ENCODE assay signal across 22 cellular contexts in the genomic region with DNA sequence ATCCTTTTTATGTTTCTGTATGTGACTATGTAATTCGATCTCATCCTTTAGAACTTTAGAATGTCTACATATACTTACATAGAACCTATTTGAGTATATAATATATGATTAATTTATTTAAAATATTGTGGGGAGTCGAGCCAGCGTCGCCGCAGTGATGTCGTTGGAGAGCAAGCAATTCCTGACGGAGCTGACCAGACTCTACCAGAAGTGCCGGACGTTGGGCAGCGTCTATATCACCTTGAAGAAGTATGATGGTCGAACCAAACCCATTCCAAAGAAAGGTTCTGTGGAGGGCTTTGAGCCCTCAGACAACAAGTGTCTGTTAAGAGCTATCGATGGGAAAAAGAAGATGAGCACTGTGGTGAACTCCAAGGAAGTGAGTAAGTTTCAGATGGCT. TPM values are rescaled to one million over a fixed set of nuclear protein-coding genes. Genes with fewer than 3 reads are reported as not detected.
A peak's percentile ranks its signal among the peaks of the same experiment; 100 is the strongest.
DNase-seq lines count a peak whose midpoint lies in the region; ATAC-seq and TF ChIP-seq lines count a peak whose summit lies in the region.
"Had no signal": no experiment of that assay in that cellular context is flagged by ENCODE, and none has a peak within 500 bp of the region (broad histone marks: within the 10 kb centered on the region; RNA-seq: fewer than 3 reads in every experiment).

No MANE protein-coding gene starts in this region.

- peaks cover 70% of the 10 kb centered on the region for H3K4me1 Mint-ChIP-seq in activated CD4-positive, alpha-beta T cell treated with anti-CD3 and anti-CD28 coated beads for 36 hours
- H3K4me1 Mint-ChIP-seq: neural crest cell had no signal

- no peak overlapping the region for H3K27ac ChIP-seq in Peyer's patch
- H3K27ac ChIP-seq: 22Rv1, right lobe of liver, tibial nerve had no signal

- no peak overlapping the region for H3K4me3 Mint-ChIP-seq in activated CD4-positive, alpha-beta T cell treated with anti-CD3 and anti-CD28 coated beads for 36 hours
- H3K4me3 Mint-ChIP-seq: activated CD4-positive, alpha-beta T cell treated with anti-CD3 and anti-CD28 coated beads, Interleukin-2, amount 10 ng/mL, durations not matched to agents 7 days and 5 days; activated naive CD8-positive, alpha-beta T cell treated with anti-CD3 and anti-CD28 coated beads, Interleukin-2, amount 10 ng/mL, durations not matched to agents 7 days and 5 days; activated T-cell treated with anti-CD3 and anti-CD28 coated beads, Interleukin-2, amount 50 U/mL, for 4 hours; central memory CD8-positive, alpha-beta T cell; IgD-negative memory B cell; neural crest cell had no signal

- POLR2A ChIA-PET in activated CD4-positive, alpha-beta T cell treated with anti-CD3 and anti-CD28 coated beads for 36 hours (lab: Charles Lee): no interaction called here

- no peaks in the 10 kb centered on the region for H3K9me3 Mint-ChIP-seq in activated CD4-positive, alpha-beta T cell treated with anti-CD3 and anti-CD28 coated beads for 36 hours (ENCODE audit: low read depth)
- H3K9me3 Mint-ChIP-seq: activated CD4-positive, alpha-beta T cell treated with anti-CD3 and anti-CD28 coated beads, Interleukin-2, amount 10 ng/mL, durations not matched to agents 7 days and 5 days; activated naive CD8-positive, alpha-beta T cell treated with anti-CD3 and anti-CD28 coated beads, Interleukin-2, amount 10 ng/mL, durations not matched to agents 7 days and 5 days; activated T-cell treated with anti-CD3 and anti-CD28 coated beads, Interleukin-2, amount 50 U/mL, for 4 hours; central memory CD8-positive, alpha-beta T cell; IgD-negative memory B cell; neural crest cell had no signal

- CTCF ChIA-PET in activated CD4-positive, alpha-beta T cell treated with anti-CD3 and anti-CD28 coated beads for 36 hours (lab: Charles Lee): interaction anchor here (0.7 to 10.6 kb wide), 4 partner anchors 9 to 24 kb away, joined by 3 to 130 read pairs (median 4); no protein-coding TSS in a partner anchor

- no peak for ATAC-seq in activated CD4-positive, alpha-beta T cell treated with anti-CD3 and anti-CD28 coated beads for 36 hours
- ATAC-seq: activated T-cell treated with anti-CD3 and anti-CD28 coated beads, Interleukin-2, amount 50 U/mL, for 4 hours; right lobe of liver; SK-N-SH treated with all-trans-retinoic acid at 6 μM for 48 hours had no signal

- TF ChIP-seq POLR2A in Peyer's patch (IDR thresholded peaks at IDR 0.05): no peak

- H3K27me3 Mint-ChIP-seq in activated CD4-positive, alpha-beta T cell treated with anti-CD3 and anti-CD28 coated beads for 36 hours: no peaks in the 10 kb centered on the region
- H3K27me3 Mint-ChIP-seq: activated CD4-positive, alpha-beta T cell treated with anti-CD3 and anti-CD28 coated beads, Interleukin-2, amount 10 ng/mL, durations not matched to agents 7 days and 5 days; activated naive CD8-positive, alpha-beta T cell treated with anti-CD3 and anti-CD28 coated beads, Interleukin-2, amount 10 ng/mL, durations not matched to agents 7 days and 5 days; central memory CD8-positive, alpha-beta T cell; IgD-negative memory B cell had no signal

- intact Hi-C loops in activated CD4-positive, alpha-beta T cell treated with anti-CD3 and anti-CD28 coated beads for 36 hours (cut with DNase I, micrococcal nuclease): no loop called here
- intact Hi-C loops in posterior vena cava (cut with DNase I): no loop called here

- H3K9me3 ChIP-seq in Peyer's patch: no peaks in the 10 kb centered on the region
- H3K9me3 ChIP-seq: right lobe of liver, tibial nerve had no signal

- no peak overlapping the region for H3K4me3 ChIP-seq in Peyer's patch
- H3K4me3 ChIP-seq: right lobe of liver, tibial nerve had no signal

- H3K4me1 ChIP-seq in Peyer's patch: no peaks in the 10 kb centered on the region
- H3K4me1 ChIP-seq: right lobe of liver, tibial nerve had no signal

- no peaks in the 10 kb centered on the region for H3K27me3 ChIP-seq in Peyer's patch
- H3K27me3 ChIP-seq: right lobe of liver, tibial nerve had no signal

- no peaks in the 10 kb centered on the region for H3K36me3 ChIP-seq in Peyer's patch
- H3K36me3 ChIP-seq: right lobe of liver had no signal

- H3K27ac Mint-ChIP-seq in activated CD4-positive, alpha-beta T cell treated with anti-CD3 and anti-CD28 coated beads for 36 hours: peak overlapping the region; percentile 24
- H3K27ac Mint-ChIP-seq: activated CD4-positive, alpha-beta T cell treated with anti-CD3 and anti-CD28 coated beads, Interleukin-2, amount 10 ng/mL, durations not matched to agents 7 days and 5 days had no signal

- peaks cover 4% of the 10 kb centered on the region for H3K36me3 Mint-ChIP-seq in activated CD4-positive, alpha-beta T cell treated with anti-CD3 and anti-CD28 coated beads for 36 hours (ENCODE audit: low read depth)
- H3K36me3 Mint-ChIP-seq: IgD-negative memory B cell had no signal

- no peak for TF ChIP-seq CTCF in Peyer's patch (IDR thresholded peaks at IDR 0.05)

- DNase-seq in activated CD4-positive, alpha-beta T cell treated with anti-CD3 and anti-CD28 coated beads for 36 hours: no peak
- no peak for DNase-seq in activated CD4-positive, alpha-beta T cell treated with anti-CD3 and anti-CD28 coated beads, Interleukin-2, amount 50 U/mL, for 4 hours
- peak in 2 of 3 donors; percentile 17 to 31 for DNase-seq in Peyer's patch
- DNase-seq in posterior vena cava (ENCODE audit: low spot score): peak; percentile 59
- no peak for DNase-seq in SW480 (ENCODE audit: low spot score)
- DNase-seq in T1000 (lab: John Stamatoyannopoulos, UW): no peak
- DNase-seq: activated CD4-positive, alpha-beta T cell treated with anti-CD3 and anti-CD28 coated beads, Interleukin-2, amount 10 ng/mL, durations not matched to agents 7 days and 5 days; activated naive CD8-positive, alpha-beta T cell treated with anti-CD3 and anti-CD28 coated beads, Interleukin-2, amount 10 ng/mL, durations not matched to agents 7 days and 5 days; activated T-cell treated with anti-CD3 and anti-CD28 coated beads, Interleukin-2, amount 50 U/mL, for 4 hours; H7; mammary epithelial cell; NCI-H1105 treated with DMSO at 0.1 percent for 48 hours; NCI-H774 had no signal

RNA-seq across cellular contexts. Expression of a gene that starts 6.4 kb away (rescaled TPM):
- total RNA-seq in activated CD4-positive, alpha-beta T cell treated with anti-CD3 and anti-CD28 coated beads for 36 hours: 100 to 1,000 TPM in 1 of 2 experiments, 10 to 100 TPM in 1; 85.4 to 116 TPM
- total RNA-seq in Peyer's patch (10 to 100 TPM in 1 of 4 donors, 1 to 10 TPM in 3; 1.0 to 20.6 (median 2.3) TPM), posterior vena cava (under 1 TPM; 0.42 to 0.43 TPM)
- total RNA-seq: dermis microvascular lymphatic vessel endothelial cell, H7, M059J, mammary epithelial cell, neural crest cell had no signal

RNA-seq across cellular contexts. Expression of a gene that starts 13.5 kb away (rescaled TPM):
- total RNA-seq in activated CD4-positive, alpha-beta T cell treated with anti-CD3 and anti-CD28 coated beads for 36 hours: 10 to 100 TPM; 27.4 to 40.8 TPM
- total RNA-seq in Peyer's patch (100 to 1,000 TPM in 2 of 4 donors, 10 to 100 TPM in 2; 44.6 to 124 (median 95.5) TPM), posterior vena cava (10 to 100 TPM; 15.3 to 20.6 TPM)

RNA-seq across cellular contexts. Expression of a gene that starts 32.1 kb away (rescaled TPM):
- 10 to 100 TPM; 34.5 to 52.3 TPM for total RNA-seq in activated CD4-positive, alpha-beta T cell treated with anti-CD3 and anti-CD28 coated beads for 36 hours
- total RNA-seq in Peyer's patch: 10 to 100 TPM in 2 of 4 donors, 1 to 10 TPM in 2; 5.3 to 17.4 (median 9.3) TPM
- 10 to 100 TPM in 1 of 2 donors, 1 to 10 TPM in 1; 6.2 to 11.1 TPM for total RNA-seq in posterior vena cava

RNA-seq across cellular contexts. Expression of a gene that starts 54.4 kb away (rescaled TPM):
- total RNA-seq in activated CD4-positive, alpha-beta T cell treated with anti-CD3 and anti-CD28 coated beads for 36 hours: 1 to 10 TPM in 1 of 2 experiments, under 1 TPM in 1; 0.57 to 1.1 TPM
- total RNA-seq in Peyer's patch: 100 to 1,000 TPM; 113 to 313 (median 294) TPM
- 10 to 100 TPM; 86.4 to 92.5 TPM for total RNA-seq in posterior vena cava
- total RNA-seq: activated CD4-positive, alpha-beta T cell treated with anti-CD3 and anti-CD28 coated beads, Interleukin-2, amount 10 ng/mL, durations not matched to agents 7 days and 5 days had no signal

RNA-seq across cellular contexts. Expression of a gene that starts 54.7 kb away (rescaled TPM):
- total RNA-seq in activated CD4-positive, alpha-beta T cell treated with anti-CD3 and anti-CD28 coated beads for 36 hours: 100 to 1,000 TPM; 232 to 275 TPM
- total RNA-seq in Peyer's patch (10 to 100 TPM; 23.5 to 71.8 (median 61.6) TPM), posterior vena cava (100 to 1,000 TPM in 1 of 2 donors, 10 to 100 TPM in 1; 90.1 to 102 TPM)

Comparison
In these comparisons a context has a peak if more than half of its experiments do, and no peak if none do; other contexts are left out.
1. DNase-seq: peak in Peyer's patch (2 of 3) and posterior vena cava (single experiment); none in activated CD4-positive, alpha-beta T cell treated with anti-CD3 and anti-CD28 coated beads for 36 hours (single experiment), activated CD4-positive, alpha-beta T cell treated with anti-CD3 and anti-CD28 coated beads, Interleukin-2, amount 50 U/mL, for 4 hours (0 of 2), SW480 (single experiment) and T1000 (single experiment).